Comparison of ENCODE assay signal across 11 cellular contexts in genomic region chr15:99365232-99365631, GRCh38.
DNase-seq lines count a peak whose midpoint lies in the region; ATAC-seq, FAIRE-seq and TF ChIP-seq lines count a peak whose summit lies in the region.
"Had no signal": no experiment of that assay in that cellular context is flagged by ENCODE, and none has a peak within 500 bp of the region (broad histone marks: within the 10 kb centered on the region; RNA-seq: fewer than 3 reads in every experiment).

No MANE protein-coding gene starts in this region.

- H3K27me3 ChIP-seq in KMS-11 (ENCODE audit: insufficient read depth, low read depth) (no peaks in the 10 kb centered on the region), adrenal gland (no peaks in the 10 kb centered on the region)

- DNase-seq in GM12891 (ENCODE audit: insufficient read length, low spot score) (peak; percentile 20), NCI-H1105 treated with DMSO at 0.1 percent for 48 hours (lab: John Stamatoyannopoulos, UW) (no peak), adrenal gland (no peak)
- no peak for DNase-seq in activated CD4-positive, alpha-beta T cell treated with anti-CD3 and anti-CD28 coated beads, Interleukin-2, amount 50 U/mL, for 4 hours
- DNase-seq: activated naive CD8-positive, alpha-beta T cell treated with anti-CD3 and anti-CD28 coated beads, Interleukin-2, amount 10 ng/mL, durations not matched to agents 7 days and 5 days; effector CD8-positive, alpha-beta T cell; SHP77 treated with DMSO at 0.1 percent for 48 hours had no signal

- no peaks in the 10 kb centered on the region for H3K9me3 ChIP-seq in adrenal gland (replicated peaks in 1 of 3)

- H3K79me2 ChIP-seq in KMS-11 (ENCODE audit: insufficient read depth, low read depth): no peaks in the 10 kb centered on the region

- H3K36me3 ChIP-seq in KMS-11 (ENCODE audit: insufficient read depth) (no peaks in the 10 kb centered on the region), adrenal gland (replicated peaks in 1 of 2) (no peaks in the 10 kb centered on the region)

- intact Hi-C loops in adrenal gland (cut with DNase I): no loop called here

- H3K4me1 ChIP-seq in KMS-11 (ENCODE audit: low read depth, poor library complexity, severe bottlenecking): peaks cover 16% of the 10 kb centered on the region
- H3K4me1 ChIP-seq in adrenal gland (replicated peaks in 1 of 2): no peaks in the 10 kb centered on the region

- H3K9ac ChIP-seq in KMS-11: no peak overlapping the region

- H3K27ac ChIP-seq in KMS-11: no peak overlapping the region
- no peak overlapping the region for H3K27ac ChIP-seq in adrenal gland

- WGBS in adrenal gland, 4 donors: 73 to 92% (median 82%) methylated on average over 1 of the region's 1 CpG

- TF ChIP-seq CTCF in KMS-11 (conservative IDR thresholded peaks at IDR 0.05; ENCODE audit: low read depth, low read length): no peak
- no peak for TF ChIP-seq CTCF in adrenal gland (IDR thresholded peaks at IDR 0.05)

- TF ChIP-seq POLR2A in GM12891 (IDR thresholded peaks at IDR 0.05; ENCODE audit: low read depth, low read length): no peak
- TF ChIP-seq POLR2A in adrenal gland (IDR thresholded peaks at IDR 0.05): no peak

- ATAC-seq in GM19397 (IDR thresholded peaks at IDR 0.05; ENCODE audit: unreplicated experiment) (peak; percentile 61), HG02884 (IDR thresholded peaks at IDR 0.05; ENCODE audit: unreplicated experiment) (peak; percentile 93), esophagus mucosa (no peak)

- FAIRE-seq in GM12891 (lab: Jason Lieb, UNC): peak; percentile 81

- no peak overlapping the region for H2AFZ ChIP-seq in KMS-11 (ENCODE audit: low read depth)

- H3K4me2 ChIP-seq in KMS-11: peak overlapping the region; percentile 35

- H3K4me3 ChIP-seq in KMS-11 (IDR thresholded peaks at IDR 0.05; ENCODE audit: insufficient read depth, low read depth, low read length) (no peak overlapping the region), adrenal gland (no peak overlapping the region)

- no peaks in the 10 kb centered on the region for H4K20me1 ChIP-seq in KMS-11 (ENCODE audit: insufficient read depth)

TF ChIP-seq in GM12891, 5 proteins besides CTCF, POLR2A, EP300 and RAD21:
- TF ChIP-seq POU2F2 (IDR thresholded peaks at IDR 0.05; ENCODE audit: low read depth, low read length): no peak
- TF ChIP-seq POLR2AphosphoS5 (IDR thresholded peaks at IDR 0.05; ENCODE audit: low read depth, low read length): no peak
